ENCODE assay signal across 13 cellular contexts in genomic region chr2:101832114-101832513, GRCh38.
A peak's percentile ranks its signal among the peaks of the same experiment; 100 is the strongest.
DNase-seq lines count a peak whose midpoint lies in the region; ATAC-seq, FAIRE-seq and TF ChIP-seq lines count a peak whose summit lies in the region.
"Had no signal": no experiment of that assay in that cellular context is flagged by ENCODE, and none has a peak within 500 bp of the region (broad histone marks: within the 10 kb centered on the region; RNA-seq: fewer than 3 reads in every experiment).

No MANE protein-coding gene starts in this region.

- 54% methylated on average over 1 of the region's 1 CpG for WGBS in SK-N-SH (ENCODE audit: low lambda C conversion rate)
- 67 to 68% methylated on average over 1 of the region's 1 CpG for WGBS in transverse colon (ENCODE audit: low coverage in 1 of 2), 2 donors
- WGBS in mesenchymal stem cell: no CpG with 5 or more reads among the region's 1 CpG

- no peak for DNase-seq in activated CD8-positive, alpha-beta T cell treated with anti-CD3 and anti-CD28 coated beads for 36 hours
- no peak for DNase-seq in activated CD8-positive, alpha-beta T cell treated with anti-CD3 and anti-CD28 coated beads, Interleukin-2, amount 10 ng/mL, durations not matched to agents 7 days and 5 days
- peak; percentile 27 for DNase-seq in SK-N-SH
- no peak for DNase-seq in transverse colon
- DNase-seq in medulla oblongata (ENCODE audit: extremely low spot score): no peak
- DNase-seq in mesenchymal stem cell: no peak
- DNase-seq: activated CD4-positive, alpha-beta T cell treated with anti-CD3 and anti-CD28 coated beads for 36 hours; amniotic stem cell; HCEC 1CT had no signal

- H2BK15ac ChIP-seq in mesenchymal stem cell (ENCODE audit: low read depth, poor library complexity, severe bottlenecking): no peak overlapping the region

- H3K4me3 Mint-ChIP-seq in activated CD8-positive, alpha-beta T cell treated with anti-CD3 and anti-CD28 coated beads for 36 hours: no peak overlapping the region
- H3K4me3 Mint-ChIP-seq in activated CD8-positive, alpha-beta T cell treated with anti-CD3 and anti-CD28 coated beads, Interleukin-2, amount 10 ng/mL, durations not matched to agents 7 days and 5 days: no peak overlapping the region
- H3K4me3 Mint-ChIP-seq: activated CD4-positive, alpha-beta T cell treated with anti-CD3 and anti-CD28 coated beads for 36 hours; CD4-positive, CD25-positive, alpha-beta regulatory T cell had no signal

- H3K4me1 Mint-ChIP-seq in activated CD8-positive, alpha-beta T cell treated with anti-CD3 and anti-CD28 coated beads for 36 hours (ENCODE audit: low read depth): peaks cover 45% of the 10 kb centered on the region
- H3K4me1 Mint-ChIP-seq in activated CD8-positive, alpha-beta T cell treated with anti-CD3 and anti-CD28 coated beads, Interleukin-2, amount 10 ng/mL, durations not matched to agents 7 days and 5 days (ENCODE audit: low read depth): peaks cover 47% of the 10 kb centered on the region

- H4K20me1 ChIP-seq in SK-N-SH (ENCODE audit: insufficient read depth): peaks cover 29% of the 10 kb centered on the region

- TF ChIP-seq CTCF in activated CD8-positive, alpha-beta T cell treated with anti-CD3 and anti-CD28 coated beads for 36 hours (IDR thresholded peaks at IDR 0.05): peak; percentile 2
- TF ChIP-seq CTCF in SK-N-SH (IDR thresholded peaks at IDR 0.05): peak; percentile 67
- peak in 3 of 5 experiments; percentile 23 to 35 (median 29) for TF ChIP-seq CTCF in transverse colon (IDR thresholded peaks at IDR 0.05)

- H3K27ac Mint-ChIP-seq in activated CD8-positive, alpha-beta T cell treated with anti-CD3 and anti-CD28 coated beads for 36 hours: no peak overlapping the region
- H3K27ac Mint-ChIP-seq in activated CD8-positive, alpha-beta T cell treated with anti-CD3 and anti-CD28 coated beads, Interleukin-2, amount 10 ng/mL, durations not matched to agents 7 days and 5 days: no peak overlapping the region
- H3K27ac Mint-ChIP-seq: CD4-positive, CD25-positive, alpha-beta regulatory T cell had no signal

- H3F3A ChIP-seq in SK-N-SH (replicated peaks; ENCODE audit: insufficient read depth): peaks cover 37% of the 10 kb centered on the region

- H3K9ac ChIP-seq in SK-N-SH: no peak overlapping the region
- H3K9ac ChIP-seq in mesenchymal stem cell (ENCODE audit: low read length): no peak overlapping the region

- no peak overlapping the region for H3K4ac ChIP-seq in mesenchymal stem cell (ENCODE audit: low read depth in 1 of 2, low read length in 2 of 2)

- H3K9me3 ChIP-seq in SK-N-SH (no peaks in the 10 kb centered on the region), transverse colon (no peaks in the 10 kb centered on the region), mesenchymal stem cell (ENCODE audit: control insufficient read depth, low read length) (no peaks in the 10 kb centered on the region)

- H3K4me2 ChIP-seq in SK-N-SH (no peak overlapping the region), mesenchymal stem cell (ENCODE audit: low read length, poor library complexity, severe bottlenecking) (no peak overlapping the region)

- H2BK5ac ChIP-seq in mesenchymal stem cell (ENCODE audit: low read depth, low read length, poor library complexity, severe bottlenecking): no peak overlapping the region

- H4K91ac ChIP-seq in mesenchymal stem cell (ENCODE audit: low read length): no peak overlapping the region

- H3K4me1 ChIP-seq in SK-N-SH (ENCODE audit: control insufficient read depth in 1 of 2, insufficient read depth in 2 of 2, low read depth in 1 of 2, low read length in 1 of 2) (peaks cover 11 to 14% of the 10 kb centered on the region in 2 experiments), transverse colon (peaks cover 0 to 29% (median 4%) of the 10 kb centered on the region in 4 donors), mesenchymal stem cell (ENCODE audit: control insufficient read depth, insufficient read depth, low read depth, low read length) (peaks cover 14% of the 10 kb centered on the region)

- H3K9me2 ChIP-seq in SK-N-SH: no peaks in the 10 kb centered on the region

- H3K27me3 ChIP-seq in SK-N-SH (ENCODE audit: insufficient read depth) (no peaks in the 10 kb centered on the region), transverse colon (no peaks in the 10 kb centered on the region), mesenchymal stem cell (ENCODE audit: control insufficient read depth in 1 of 2, insufficient read depth in 1 of 2, low read length in 2 of 2) (no peaks in the 10 kb centered on the region)

- ATAC-seq in activated CD8-positive, alpha-beta T cell treated with anti-CD3 and anti-CD28 coated beads for 36 hours: no peak
- no peak for ATAC-seq in activated CD8-positive, alpha-beta T cell treated with anti-CD3 and anti-CD28 coated beads, Interleukin-2, amount 10 ng/mL, durations not matched to agents 7 days and 5 days
- ATAC-seq in GM18517 (IDR thresholded peaks at IDR 0.05; ENCODE audit: unreplicated experiment): no peak
- ATAC-seq: activated CD4-positive, alpha-beta T cell treated with anti-CD3 and anti-CD28 coated beads for 36 hours had no signal

- no peak overlapping the region for H3K14ac ChIP-seq in mesenchymal stem cell (ENCODE audit: low read length in 2 of 2)

- peaks cover 14% of the 10 kb centered on the region for H3K79me1 ChIP-seq in mesenchymal stem cell (replicated peaks; ENCODE audit: low read length, poor library complexity, severe bottlenecking)

- TF ChIP-seq EP300 in SK-N-SH (IDR thresholded peaks at IDR 0.05; ENCODE audit: borderline replicate concordance in 1 of 2, low read depth in 1 of 2, low read length in 1 of 2): no peak
- no peak for TF ChIP-seq EP300 in transverse colon (IDR thresholded peaks at IDR 0.05; ENCODE audit: low read depth)

- H3K9me3 Mint-ChIP-seq in activated CD8-positive, alpha-beta T cell treated with anti-CD3 and anti-CD28 coated beads for 36 hours: no peaks in the 10 kb centered on the region
- no peaks in the 10 kb centered on the region for H3K9me3 Mint-ChIP-seq in activated CD8-positive, alpha-beta T cell treated with anti-CD3 and anti-CD28 coated beads, Interleukin-2, amount 10 ng/mL, durations not matched to agents 7 days and 5 days (ENCODE audit: insufficient read depth)
- H3K9me3 Mint-ChIP-seq: CD4-positive, CD25-positive, alpha-beta regulatory T cell had no signal

- H3K36me3 ChIP-seq in SK-N-SH (replicated peaks in 1 of 2; ENCODE audit: control insufficient read depth in 1 of 2, insufficient read depth in 2 of 2, low read length in 1 of 2): peaks cover 59 to 64% of the 10 kb centered on the region in 2 experiments
- peaks cover 0 to 10% (median 0%) of the 10 kb centered on the region in 4 donors for H3K36me3 ChIP-seq in transverse colon
- peaks cover 20 to 97% of the 10 kb centered on the region in 2 experiments for H3K36me3 ChIP-seq in mesenchymal stem cell (ENCODE audit: control insufficient read depth in 1 of 2, insufficient read depth in 2 of 2, low read depth in 1 of 2, low read length in 2 of 2)

- CTCF ChIA-PET in activated CD8-positive, alpha-beta T cell treated with anti-CD3 and anti-CD28 coated beads for 36 hours (lab: Charles Lee): interaction anchor here (0.7 to 9.8 kb wide), 32 partner anchors 9 to 580 kb away, joined by 3 to 94 read pairs (median 5); partner anchors contain the start of genes CNOT11, MAP4K4 and RFX8
- CTCF ChIA-PET in activated CD8-positive, alpha-beta T cell treated with anti-CD3 and anti-CD28 coated beads, Interleukin-2, amount 10 ng/mL, durations not matched to agents 7 days and 5 days (lab: Charles Lee): interaction anchor here (0.7 to 6.1 kb wide), 18 partner anchors 10 to 490 kb away, joined by 3 to 83 read pairs (median 6); no protein-coding TSS in a partner anchor
- CTCF ChIA-PET in SK-N-SH (lab: Yijun Ruan, JAX): interaction anchor here (0.7 to 5.7 kb wide), 47 partner anchors 9 to 641 kb away, joined by 3 to 53 read pairs (median 5); no protein-coding TSS in a partner anchor

- in situ Hi-C loops in transverse colon (cut with MboI; ENCODE audit: low pct_ligation_motif_present in 1 of 4, low pct_unique_long_range_greater_than_20kb in 1 of 4, low sequenced_read_pairs in 3 of 4): loop anchor here in 3 of 4 donors (10.0 to 25.0 kb wide), 3 partner anchors 320 to 420 kb away; no protein-coding TSS in a partner anchor

- H3K4me3 ChIP-seq in SK-N-SH (ENCODE audit: low read depth in 2 of 2, low read length in 1 of 2) (no peak overlapping the region), transverse colon (no peak overlapping the region), mesenchymal stem cell (ENCODE audit: insufficient read depth in 1 of 2, low read depth in 1 of 2, low read length in 2 of 2) (no peak overlapping the region)

- POLR2A ChIA-PET in activated CD8-positive, alpha-beta T cell treated with anti-CD3 and anti-CD28 coated beads for 36 hours (lab: Charles Lee): interaction anchor here (1.3 kb wide), 2 partner anchors 9 to 135 kb away, joined by 3 read pairs; partner anchors contain the start of gene MAP4K4
- POLR2A ChIA-PET in activated CD8-positive, alpha-beta T cell treated with anti-CD3 and anti-CD28 coated beads, Interleukin-2, amount 10 ng/mL, durations not matched to agents 7 days and 5 days (lab: Charles Lee): interaction anchor here (1.2 kb wide), 1 partner anchor 135 kb away, joined by 3 read pairs; the partner anchor contains the start of gene MAP4K4
- POLR2A ChIA-PET in SK-N-SH (lab: Yijun Ruan, JAX): no interaction called here

- no peak overlapping the region for H4K8ac ChIP-seq in mesenchymal stem cell (ENCODE audit: low read length)

- peaks cover 26% of the 10 kb centered on the region for H3K36me3 Mint-ChIP-seq in activated CD8-positive, alpha-beta T cell treated with anti-CD3 and anti-CD28 coated beads for 36 hours (ENCODE audit: low read depth)
- H3K36me3 Mint-ChIP-seq in activated CD8-positive, alpha-beta T cell treated with anti-CD3 and anti-CD28 coated beads, Interleukin-2, amount 10 ng/mL, durations not matched to agents 7 days and 5 days (ENCODE audit: low read depth): peaks cover 61% of the 10 kb centered on the region

- intact Hi-C loops in activated CD8-positive, alpha-beta T cell treated with anti-CD3 and anti-CD28 coated beads for 36 hours (cut with micrococcal nuclease): no loop called here
- intact Hi-C loops in transverse colon (cut with DNase I; ENCODE audit: low total_unique reads): loop anchor here (5.0 kb wide), 1 partner anchor 135 kb away; the partner anchor contains the start of gene MAP4K4

- no peak overlapping the region for H2BK12ac ChIP-seq in mesenchymal stem cell (ENCODE audit: low read length in 2 of 2)

- peak; percentile 49 for TF ChIP-seq RAD21 in SK-N-SH (IDR thresholded peaks at IDR 0.05; ENCODE audit: low read length)

- no peaks in the 10 kb centered on the region for H3K27me3 Mint-ChIP-seq in activated CD8-positive, alpha-beta T cell treated with anti-CD3 and anti-CD28 coated beads for 36 hours
- H3K27me3 Mint-ChIP-seq in activated CD8-positive, alpha-beta T cell treated with anti-CD3 and anti-CD28 coated beads, Interleukin-2, amount 10 ng/mL, durations not matched to agents 7 days and 5 days (ENCODE audit: low read depth): no peaks in the 10 kb centered on the region
- H3K27me3 Mint-ChIP-seq: activated CD4-positive, alpha-beta T cell treated with anti-CD3 and anti-CD28 coated beads for 36 hours; CD4-positive, CD25-positive, alpha-beta regulatory T cell had no signal

- H3K23ac ChIP-seq in mesenchymal stem cell (ENCODE audit: low read length in 2 of 2): no peak overlapping the region

- no peak overlapping the region for H2BK120ac ChIP-seq in mesenchymal stem cell (ENCODE audit: low read depth, low read length)

- FAIRE-seq in islet of Langerhans (lab: Jason Lieb, UNC): peak; percentile 93
- FAIRE-seq: GM18507 had no signal

- H2AK5ac ChIP-seq in mesenchymal stem cell (ENCODE audit: low read length, severe bottlenecking): no peak overlapping the region

- H2AFZ ChIP-seq in SK-N-SH (ENCODE audit: low read depth) (no peak overlapping the region), mesenchymal stem cell (ENCODE audit: low read depth, low read length) (no peak overlapping the region)

- TF ChIP-seq POLR2A in transverse colon (IDR thresholded peaks at IDR 0.05): no peak

- no peak overlapping the region for H3K18ac ChIP-seq in mesenchymal stem cell (ENCODE audit: low read depth in 1 of 2, low read length in 2 of 2)

- H3K79me2 ChIP-seq in SK-N-SH (ENCODE audit: insufficient read depth): peaks cover 67% of the 10 kb centered on the region

- peak overlapping the region in 1 of 2 experiments; percentile 77; a peak in 2 of 4 replicates for H3K27ac ChIP-seq in SK-N-SH (ENCODE audit: low read depth in 2 of 2, low read length in 1 of 2)
- peak overlapping the region; percentile 5 to 55 (median 15) for H3K27ac ChIP-seq in transverse colon
- H3K27ac ChIP-seq in mesenchymal stem cell (ENCODE audit: low read length, poor library complexity, severe bottlenecking): no peak overlapping the region

Comparison
In these comparisons a context has a peak if more than half of its experiments do, and no peak if none do; other contexts are left out.
1. CTCF ChIP-seq: peak in every context shown above with its lines; median percentile 67 in SK-N-SH; 29 in transverse colon; 2 in activated CD8-positive, alpha-beta T cell treated with anti-CD3 and anti-CD28 coated beads for 36 hours.